In the genomic region with DNA sequence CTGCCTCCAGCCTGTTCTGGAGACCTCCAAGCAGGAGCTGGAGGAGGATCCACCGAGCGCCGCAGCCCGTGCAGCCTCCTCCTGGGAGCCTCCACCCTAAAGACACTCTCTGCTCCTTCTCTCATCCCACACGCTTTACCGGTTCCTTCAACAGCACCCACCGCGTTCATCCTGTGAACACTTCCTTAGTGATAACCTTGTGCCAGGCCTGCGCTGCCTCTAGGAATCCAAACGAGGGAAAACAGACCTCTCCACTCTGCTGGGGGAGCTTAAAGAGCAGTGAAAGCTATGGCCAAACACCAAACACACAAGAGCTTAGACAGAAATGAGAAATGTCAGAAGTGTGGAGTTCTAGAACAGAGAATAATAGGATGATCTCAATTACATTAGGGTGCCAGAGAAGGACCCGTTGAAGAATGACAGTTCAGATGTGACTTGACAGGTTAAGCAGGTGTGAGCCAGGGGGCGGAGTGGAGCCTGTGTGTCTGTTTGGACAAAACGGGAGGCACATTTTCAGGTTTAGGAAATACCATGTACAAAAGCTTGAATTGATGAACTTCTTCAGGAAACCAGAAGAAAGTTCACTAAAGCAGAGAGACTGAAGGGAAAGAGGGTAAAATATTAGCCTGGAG, we compare ENCODE assay signal across 1 cellular context.
TF ChIP-seq lines count a peak whose summit lies in the region.

No MANE protein-coding gene starts in this region.

TF ChIP-seq in SK-N-SH treated with all-trans-retinoic acid at 6 μM for 48 hours, 23 proteins besides CTCF, POLR2A, EP300 and RAD21 (continued from another document):
- no peak for TF ChIP-seq ARNTL (CRISPR knock-in tag; IDR thresholded peaks at IDR 0.05; ENCODE audit: borderline replicate concordance, low read depth)
- TF ChIP-seq ESRRG (CRISPR knock-in tag; IDR thresholded peaks at IDR 0.05), result no peak
- TF ChIP-seq ZFP3 (CRISPR knock-in tag; IDR thresholded peaks at IDR 0.05), result no peak
- no peak for TF ChIP-seq ZC3H10 (CRISPR knock-in tag; IDR thresholded peaks at IDR 0.05)
